Comparison of ENCODE assay signal across 8 cellular contexts in genomic region chr9:111599948-111600343, GRCh38. TPM values are rescaled to one million over a fixed set of nuclear protein-coding genes. Genes with fewer than 3 reads are reported as not detected.
DNase-seq lines count a peak whose midpoint lies in the region; ATAC-seq and TF ChIP-seq lines count a peak whose summit lies in the region.

No MANE protein-coding gene starts in this region.

- peaks cover 6 to 10% of the 10 kb centered on the region in 2 experiments; a peak in 3 of 4 replicates for H3K4me1 Mint-ChIP-seq in H9
- H3K4me1 Mint-ChIP-seq in activated naive CD8-positive, alpha-beta T cell treated with anti-CD3 and anti-CD28 coated beads, Interleukin-2, amount 10 ng/mL, durations not matched to agents 7 days and 5 days: peaks cover 19% of the 10 kb centered on the region

- H3K27me3 ChIP-seq in H9 (ENCODE audit: insufficient read depth, low read length) (no peaks in the 10 kb centered on the region), skeletal muscle satellite cell (ENCODE audit: control insufficient read depth, insufficient read depth, low read length) (no peaks in the 10 kb centered on the region)

- H2BK15ac ChIP-seq in H9 (ENCODE audit: low read depth, low read length): no peak overlapping the region

- H4K91ac ChIP-seq in H9 (ENCODE audit: insufficient read length, low read depth, low read length): no peak overlapping the region

- no peak overlapping the region for H2BK5ac ChIP-seq in H9 (ENCODE audit: insufficient read length, low read length)

- H3K18ac ChIP-seq in H9 (ENCODE audit: insufficient read length, low read depth, low read length): no peak overlapping the region

- H3K79me2 ChIP-seq in H9 (ENCODE audit: insufficient read depth, low read length): no peaks in the 10 kb centered on the region

- H3K4me3 ChIP-seq in iPS-11a (ENCODE audit: low read depth, low read length): peak overlapping the region; percentile 85
- peak overlapping the region; percentile 83 for H3K4me3 ChIP-seq in skeletal muscle satellite cell (ENCODE audit: low read length)

- no peak overlapping the region for H2BK20ac ChIP-seq in H9 (ENCODE audit: low read depth, low read length, poor library complexity, severe bottlenecking)

- H4K20me1 ChIP-seq in H9 (ENCODE audit: control insufficient read depth, insufficient read depth, insufficient read length): no peaks in the 10 kb centered on the region

- no peak overlapping the region for H3K56ac ChIP-seq in H9 (ENCODE audit: insufficient read length, low read depth, low read length)

- peak overlapping the region in 1 of 3 experiments; percentile 92; a peak in 1 of 7 replicates for H3K27ac Mint-ChIP-seq in H9
- no peak overlapping the region for H3K27ac Mint-ChIP-seq in activated naive CD8-positive, alpha-beta T cell treated with anti-CD3 and anti-CD28 coated beads, Interleukin-2, amount 10 ng/mL, durations not matched to agents 7 days and 5 days

- TF ChIP-seq CTCF in H9 (conservative IDR thresholded peaks at IDR 0.05): no peak

- no peak overlapping the region; the same call in 1 of the 2 replicates for H3K14ac ChIP-seq in H9 (ENCODE audit: insufficient read depth, low read length)

- POLR2A ChIA-PET in activated naive CD8-positive, alpha-beta T cell treated with anti-CD3 and anti-CD28 coated beads, Interleukin-2, amount 10 ng/mL, durations not matched to agents 7 days and 5 days (lab: Charles Lee): no interaction called here

- peak overlapping the region; percentile 100 for H3K4me2 ChIP-seq in H9 (ENCODE audit: insufficient read depth, insufficient read length, low read length)
- H3K4me2 ChIP-seq in skeletal muscle satellite cell (ENCODE audit: low read length): peak overlapping the region; percentile 81

- H3K4me1 ChIP-seq in H9 (ENCODE audit: insufficient read depth, low read length) (no peaks in the 10 kb centered on the region), skeletal muscle satellite cell (ENCODE audit: control insufficient read depth, insufficient read depth, low read length) (peaks cover 16% of the 10 kb centered on the region)

- no peak for TF ChIP-seq POLR2A in erythroblast (IDR thresholded peaks at IDR 0.05; ENCODE audit: low read length)

- ATAC-seq in activated naive CD8-positive, alpha-beta T cell treated with anti-CD3 and anti-CD28 coated beads, Interleukin-2, amount 10 ng/mL, durations not matched to agents 7 days and 5 days (ENCODE audit: low read depth): no peak
- ATAC-seq in HG03565 (IDR thresholded peaks at IDR 0.05; ENCODE audit: unreplicated experiment): no peak
- ATAC-seq in HG03175 (IDR thresholded peaks at IDR 0.05; ENCODE audit: unreplicated experiment): no peak

- H2AFZ ChIP-seq in H9 (ENCODE audit: low read length): no peak overlapping the region

- WGBS in H9 (ENCODE audit: extremely low coverage, insufficient read length, low lambda C conversion rate): no CpG with 5 or more reads among the region's 17 CpGs

- no peak overlapping the region for H4K5ac ChIP-seq in H9 (ENCODE audit: insufficient read length, low read depth, low read length)

- H3K4ac ChIP-seq in H9 (ENCODE audit: low read depth, low read length): no peak overlapping the region

- no peak overlapping the region for H2BK12ac ChIP-seq in H9 (ENCODE audit: insufficient read length, low read depth, low read length)

- no peak for DNase-seq in H9
- no peak for DNase-seq in activated naive CD8-positive, alpha-beta T cell treated with anti-CD3 and anti-CD28 coated beads, Interleukin-2, amount 10 ng/mL, durations not matched to agents 7 days and 5 days
- DNase-seq in NK-92 (lab: John Stamatoyannopoulos, UW; ENCODE audit: unreplicated experiment): no peak
- DNase-seq in erythroblast (lab: John Stamatoyannopoulos, UW): no peak

- H3K9ac ChIP-seq in H9 (ENCODE audit: extremely low read depth, insufficient read length, low read length) (no peak overlapping the region), skeletal muscle satellite cell (ENCODE audit: low read depth, low read length) (peak overlapping the region; percentile 82)

- H3K79me1 ChIP-seq in H9 (ENCODE audit: insufficient read depth, low read depth, low read length, poor library complexity, severe bottlenecking): no peaks in the 10 kb centered on the region

- peaks cover 6 to 26% (median 20%) of the 10 kb centered on the region in 3 experiments for H3K36me3 Mint-ChIP-seq in H9 (ENCODE audit: insufficient read depth in 1 of 3, low read depth in 3 of 3)
- H3K36me3 Mint-ChIP-seq in activated naive CD8-positive, alpha-beta T cell treated with anti-CD3 and anti-CD28 coated beads, Interleukin-2, amount 10 ng/mL, durations not matched to agents 7 days and 5 days: no peaks in the 10 kb centered on the region

- H3K27ac ChIP-seq in H9 (ENCODE audit: insufficient read length, low read depth, low read length): no peak overlapping the region

- H3K23me2 ChIP-seq in H9 (ENCODE audit: insufficient read length, low read depth, low read length, poor library complexity, severe bottlenecking): peaks cover 18% of the 10 kb centered on the region

- H3K9me3 ChIP-seq in H9 (ENCODE audit: control insufficient read depth, low read depth, low read length) (no peaks in the 10 kb centered on the region), skeletal muscle satellite cell (replicated peaks; ENCODE audit: low read length) (no peaks in the 10 kb centered on the region)

- H2BK120ac ChIP-seq in H9 (ENCODE audit: low read depth, low read length, poor library complexity, severe bottlenecking): no peak overlapping the region

- peaks cover 12% of the 10 kb centered on the region for H3K27me3 Mint-ChIP-seq in H9 (ENCODE audit: low read depth)
- peaks cover 43% of the 10 kb centered on the region for H3K27me3 Mint-ChIP-seq in activated naive CD8-positive, alpha-beta T cell treated with anti-CD3 and anti-CD28 coated beads, Interleukin-2, amount 10 ng/mL, durations not matched to agents 7 days and 5 days

- H3K4me3 Mint-ChIP-seq in H9: peak overlapping the region; percentile 82 to 90
- H3K4me3 Mint-ChIP-seq in activated naive CD8-positive, alpha-beta T cell treated with anti-CD3 and anti-CD28 coated beads, Interleukin-2, amount 10 ng/mL, durations not matched to agents 7 days and 5 days: peak overlapping the region; percentile 89

- H3T11ph ChIP-seq in H9 (ENCODE audit: low read length): no peak overlapping the region

- H3K9me3 Mint-ChIP-seq in H9: no peaks in the 10 kb centered on the region
- no peaks in the 10 kb centered on the region for H3K9me3 Mint-ChIP-seq in activated naive CD8-positive, alpha-beta T cell treated with anti-CD3 and anti-CD28 coated beads, Interleukin-2, amount 10 ng/mL, durations not matched to agents 7 days and 5 days

- peaks cover 19% of the 10 kb centered on the region for H3K36me3 ChIP-seq in skeletal muscle satellite cell (ENCODE audit: insufficient read depth, low read length)

- no peak overlapping the region for H4K8ac ChIP-seq in H9 (replicated peaks; ENCODE audit: insufficient read length, low read depth, low read length)

- no peak overlapping the region for H3K23ac ChIP-seq in H9 (ENCODE audit: insufficient read length, low read depth, low read length)

- H2AK5ac ChIP-seq in H9 (ENCODE audit: insufficient read length, low read length): no peak overlapping the region

RNA-seq across cellular contexts. Expression of gene PTGR1, which starts 0.5 kb away (rescaled TPM):
- total RNA-seq in H9 (2021): 43.5 and 45.2 TPM in 2 replicates
- total RNA-seq in activated naive CD8-positive, alpha-beta T cell treated with anti-CD3 and anti-CD28 coated beads, Interleukin-2, amount 10 ng/mL, durations not matched to agents 7 days and 5 days: 1 to 10 TPM in 1 of 2 experiments, under 1 TPM in 1; 0.94 to 1.2 TPM
- total RNA-seq in skeletal muscle satellite cell (2012; rRNA removed): 53.5 and 75.5 TPM in 2 replicates

RNA-seq across cellular contexts. Expression of gene DNAJC25, which starts 31.2 kb away (rescaled TPM):
- total RNA-seq in H9 (2021): 7.6 and 8.4 TPM in 2 replicates
- 1 to 10 TPM; 3.6 to 4.3 TPM for total RNA-seq in activated naive CD8-positive, alpha-beta T cell treated with anti-CD3 and anti-CD28 coated beads, Interleukin-2, amount 10 ng/mL, durations not matched to agents 7 days and 5 days
- 7.6 and 9.8 TPM in 2 replicates for total RNA-seq in skeletal muscle satellite cell (2012; rRNA removed)

Comparison
In these comparisons a context has a peak if more than half of its experiments do, and no peak if none do; other contexts are left out.
1. RNA of gene PTGR1, which starts 0.5 kb away (total RNA-seq): 43.5 to 45.2 TPM in H9; 0.94 to 1.2 TPM in activated naive CD8-positive, alpha-beta T cell treated with anti-CD3 and anti-CD28 coated beads, Interleukin-2, amount 10 ng/mL, durations not matched to agents 7 days and 5 days; every median in the first group is over 10 times any median in the second.